Comparison of ENCODE assay signal across 11 cellular contexts in the genomic region with DNA sequence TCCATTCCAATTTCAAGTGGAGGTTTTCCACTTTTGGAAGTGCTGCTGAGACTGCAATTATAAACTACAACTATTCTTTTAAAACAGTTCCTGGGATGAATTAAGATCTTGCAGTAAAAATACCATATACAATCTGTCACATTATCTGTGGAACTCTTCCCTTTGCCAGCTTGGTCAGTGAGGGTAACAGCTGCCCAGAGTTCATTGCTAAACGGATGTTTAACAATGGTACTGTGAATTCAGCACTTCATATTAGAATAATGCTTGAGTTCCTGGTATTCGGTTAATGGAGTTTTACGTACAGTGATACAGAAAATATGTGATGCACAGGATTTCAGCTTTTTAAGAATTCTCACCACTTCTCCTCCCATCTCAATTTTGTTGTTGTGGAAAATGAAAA. TPM values are rescaled to one million over a fixed set of nuclear protein-coding genes. Genes with fewer than 3 reads are reported as not detected.
DNase-seq lines count a peak whose midpoint lies in the region; ATAC-seq and TF ChIP-seq lines count a peak whose summit lies in the region.
"Had no signal": no experiment of that assay in that cellular context is flagged by ENCODE, and none has a peak within 500 bp of the region (broad histone marks: within the 10 kb centered on the region; RNA-seq: fewer than 3 reads in every experiment).

No MANE protein-coding gene starts in this region.

- no peaks in the 10 kb centered on the region for H3K9me3 Mint-ChIP-seq in activated naive CD4-positive, alpha-beta T cell treated with anti-CD3 and anti-CD28 coated beads for 36 hours
- H3K9me3 Mint-ChIP-seq in endodermal cell (no peaks in the 10 kb centered on the region), mesothelial cell of epicardium (no peaks in the 10 kb centered on the region)
- no peaks in the 10 kb centered on the region for H3K9me3 Mint-ChIP-seq in stimulated activated naive CD8-positive, alpha-beta T cell treated with anti-CD3 and anti-CD28 coated beads, Interleukin-15, amount 100 ng/mL, for 72 hours

- no peak for TF ChIP-seq CTCF in endodermal cell (conservative IDR thresholded peaks at IDR 0.05)
- no peak for TF ChIP-seq CTCF in mesothelial cell of epicardium (IDR thresholded peaks at IDR 0.05; ENCODE audit: unreplicated experiment)

- WGBS in endodermal cell (ENCODE audit: insufficient coverage in 1 of 2, insufficient read length in 1 of 2), 2 experiments = 90 to 97% methylated on average over 3 of the region's 3 CpGs

- CTCF ChIA-PET in activated naive CD4-positive, alpha-beta T cell treated with anti-CD3 and anti-CD28 coated beads for 36 hours (lab: Charles Lee) = interaction anchor here (0.6 to 7.1 kb wide), 9 partner anchors 10 to 243 kb away, joined by 3 to 45 read pairs (median 5); partner anchors contain the start of gene STK4

- peaks cover 69% of the 10 kb centered on the region for H3K4me1 Mint-ChIP-seq in activated naive CD4-positive, alpha-beta T cell treated with anti-CD3 and anti-CD28 coated beads for 36 hours (ENCODE audit: low read depth)
- H3K4me1 Mint-ChIP-seq in T-helper 17 cell = peaks cover 48% of the 10 kb centered on the region
- H3K4me1 Mint-ChIP-seq in endodermal cell = peaks cover 37% of the 10 kb centered on the region
- peaks cover 64% of the 10 kb centered on the region for H3K4me1 Mint-ChIP-seq in stimulated activated naive CD8-positive, alpha-beta T cell treated with anti-CD3 and anti-CD28 coated beads, Interleukin-15, amount 100 ng/mL, for 72 hours
- H3K4me1 Mint-ChIP-seq in mesothelial cell of epicardium = no peaks in the 10 kb centered on the region

- ATAC-seq in T-helper 17 cell = no peak
- no peak for ATAC-seq in stimulated activated naive CD8-positive, alpha-beta T cell treated with anti-CD3 and anti-CD28 coated beads, Interleukin-15, amount 100 ng/mL, for 72 hours
- ATAC-seq in GM21737 (IDR thresholded peaks at IDR 0.05; ENCODE audit: unreplicated experiment) = no peak

- H3K4me1 ChIP-seq in endodermal cell (ENCODE audit: control insufficient read depth, insufficient read depth, low read length) = peaks cover 7% of the 10 kb centered on the region

- H3K4me3 ChIP-seq in endodermal cell (ENCODE audit: low read length) = no peak overlapping the region

- peaks cover 3% of the 10 kb centered on the region for H3K36me3 ChIP-seq in endodermal cell (ENCODE audit: control insufficient read depth, insufficient read depth, low read length)

- no peaks in the 10 kb centered on the region for H3K27me3 ChIP-seq in endodermal cell (ENCODE audit: control insufficient read depth, insufficient read depth, low read length, poor library complexity, severe bottlenecking)

- no peaks in the 10 kb centered on the region for H3K9me3 ChIP-seq in T-helper 17 cell (ENCODE audit: control insufficient read depth, low read length, poor library complexity, severe bottlenecking)
- no peaks in the 10 kb centered on the region for H3K9me3 ChIP-seq in endodermal cell (ENCODE audit: control insufficient read depth, low read length)

- no peak overlapping the region for H3K9ac ChIP-seq in endodermal cell (ENCODE audit: extremely low read depth, low read length, poor library complexity, severe bottlenecking)

- H3K27me3 Mint-ChIP-seq in activated naive CD4-positive, alpha-beta T cell treated with anti-CD3 and anti-CD28 coated beads for 36 hours (ENCODE audit: low read depth) = no peaks in the 10 kb centered on the region
- H3K27me3 Mint-ChIP-seq in T-helper 17 cell (no peaks in the 10 kb centered on the region), endodermal cell (ENCODE audit: insufficient read depth) (no peaks in the 10 kb centered on the region), mesothelial cell of epicardium (ENCODE audit: low read depth) (no peaks in the 10 kb centered on the region)
- no peaks in the 10 kb centered on the region for H3K27me3 Mint-ChIP-seq in stimulated activated naive CD8-positive, alpha-beta T cell treated with anti-CD3 and anti-CD28 coated beads, Interleukin-15, amount 100 ng/mL, for 72 hours

- peak overlapping the region; percentile 0 for H3K4me3 Mint-ChIP-seq in activated naive CD4-positive, alpha-beta T cell treated with anti-CD3 and anti-CD28 coated beads for 36 hours
- peak overlapping the region; percentile 84 for H3K4me3 Mint-ChIP-seq in T-helper 17 cell
- no peak overlapping the region for H3K4me3 Mint-ChIP-seq in endodermal cell
- H3K4me3 Mint-ChIP-seq in stimulated activated naive CD8-positive, alpha-beta T cell treated with anti-CD3 and anti-CD28 coated beads, Interleukin-15, amount 100 ng/mL, for 72 hours = peak overlapping the region; percentile 55 to 62
- no peak overlapping the region for H3K4me3 Mint-ChIP-seq in mesothelial cell of epicardium

- H3K27ac ChIP-seq in endodermal cell (ENCODE audit: low read depth, low read length) = peak overlapping the region; percentile 71

- no peak for DNase-seq in activated naive CD4-positive, alpha-beta T cell treated with anti-CD3 and anti-CD28 coated beads for 36 hours
- DNase-seq in activated naive CD4-positive, alpha-beta T cell treated with Interleukin-2 at 50 U/mL for 16 hours = no peak
- no peak for DNase-seq in T-helper 17 cell
- DNase-seq in endodermal cell = no peak
- no peak for DNase-seq in stimulated activated naive CD8-positive, alpha-beta T cell treated with anti-CD3 and anti-CD28 coated beads, Interleukin-15, amount 100 ng/mL, for 72 hours
- no peak for DNase-seq in mesothelial cell of epicardium (ENCODE audit: low spot score in 2 of 2, unreplicated experiment in 2 of 2)
- DNase-seq in OCI-M1 (lab: John Stamatoyannopoulos, UW) = no peak
- DNase-seq: NCI-H1092 treated with DMSO at 0.1 percent for 48 hours; NCI-H446 treated with DMSO at 0.1 percent for 48 hours; stimulated activated CD4-positive, alpha-beta T cell treated with anti-CD3 and anti-CD28 coated beads, Interleukin-15, amount 100 ng/mL, for 24 hours had no signal

- peaks cover 13% of the 10 kb centered on the region for H3K36me3 Mint-ChIP-seq in activated naive CD4-positive, alpha-beta T cell treated with anti-CD3 and anti-CD28 coated beads for 36 hours (ENCODE audit: low read depth)
- H3K36me3 Mint-ChIP-seq in T-helper 17 cell (ENCODE audit: low read depth) = no peaks in the 10 kb centered on the region
- peaks cover 2% of the 10 kb centered on the region for H3K36me3 Mint-ChIP-seq in endodermal cell (ENCODE audit: low read depth)
- H3K36me3 Mint-ChIP-seq in mesothelial cell of epicardium = no peaks in the 10 kb centered on the region

- peak overlapping the region; percentile 67 for H3K27ac Mint-ChIP-seq in activated naive CD4-positive, alpha-beta T cell treated with anti-CD3 and anti-CD28 coated beads for 36 hours
- H3K27ac Mint-ChIP-seq in T-helper 17 cell (peak overlapping the region; percentile 91), endodermal cell (no peak overlapping the region), mesothelial cell of epicardium (no peak overlapping the region)
- H3K27ac Mint-ChIP-seq in stimulated activated naive CD8-positive, alpha-beta T cell treated with anti-CD3 and anti-CD28 coated beads, Interleukin-15, amount 100 ng/mL, for 72 hours = peak overlapping the region; percentile 40 to 67

- intact Hi-C loops in activated naive CD4-positive, alpha-beta T cell treated with anti-CD3 and anti-CD28 coated beads for 36 hours (cut with micrococcal nuclease) = no loop called here

RNA-seq across cellular contexts. Expression of gene KCNS1, which starts 51.5 kb away (rescaled TPM):
- under 1 TPM; 0.40 to 0.48 TPM for total RNA-seq in activated naive CD4-positive, alpha-beta T cell treated with anti-CD3 and anti-CD28 coated beads for 36 hours
- total RNA-seq in T-helper 17 cell = not detected
- total RNA-seq in endodermal cell = 1 to 10 TPM in 1 of 2 donors, under 1 TPM in 1; 0.18 to 1.5 TPM
- 0.28 TPM for polyA plus RNA-seq in endodermal cell (2013, experiment 1 of 2)
- polyA plus RNA-seq in endodermal cell (2013, experiment 2 of 2) = 0.25 TPM
- total RNA-seq in mesothelial cell of epicardium = 0.09 TPM in 1 of 3 replicates, not detected in the others

Comparison
In these comparisons a context has a peak if more than half of its experiments do, and no peak if none do; other contexts are left out.
1. H3K27ac Mint-ChIP-seq: peak in activated naive CD4-positive, alpha-beta T cell treated with anti-CD3 and anti-CD28 coated beads for 36 hours (single experiment), T-helper 17 cell (single experiment) and stimulated activated naive CD8-positive, alpha-beta T cell treated with anti-CD3 and anti-CD28 coated beads, Interleukin-15, amount 100 ng/mL, for 72 hours (2 of 2); none in endodermal cell (single experiment) and mesothelial cell of epicardium (single experiment).
2. H3K4me3 Mint-ChIP-seq: peak in activated naive CD4-positive, alpha-beta T cell treated with anti-CD3 and anti-CD28 coated beads for 36 hours (single experiment), T-helper 17 cell (single experiment) and stimulated activated naive CD8-positive, alpha-beta T cell treated with anti-CD3 and anti-CD28 coated beads, Interleukin-15, amount 100 ng/mL, for 72 hours (2 of 2); none in endodermal cell (single experiment) and mesothelial cell of epicardium (single experiment).